ENCODE assay signal across 1 cellular context in the genomic region with DNA sequence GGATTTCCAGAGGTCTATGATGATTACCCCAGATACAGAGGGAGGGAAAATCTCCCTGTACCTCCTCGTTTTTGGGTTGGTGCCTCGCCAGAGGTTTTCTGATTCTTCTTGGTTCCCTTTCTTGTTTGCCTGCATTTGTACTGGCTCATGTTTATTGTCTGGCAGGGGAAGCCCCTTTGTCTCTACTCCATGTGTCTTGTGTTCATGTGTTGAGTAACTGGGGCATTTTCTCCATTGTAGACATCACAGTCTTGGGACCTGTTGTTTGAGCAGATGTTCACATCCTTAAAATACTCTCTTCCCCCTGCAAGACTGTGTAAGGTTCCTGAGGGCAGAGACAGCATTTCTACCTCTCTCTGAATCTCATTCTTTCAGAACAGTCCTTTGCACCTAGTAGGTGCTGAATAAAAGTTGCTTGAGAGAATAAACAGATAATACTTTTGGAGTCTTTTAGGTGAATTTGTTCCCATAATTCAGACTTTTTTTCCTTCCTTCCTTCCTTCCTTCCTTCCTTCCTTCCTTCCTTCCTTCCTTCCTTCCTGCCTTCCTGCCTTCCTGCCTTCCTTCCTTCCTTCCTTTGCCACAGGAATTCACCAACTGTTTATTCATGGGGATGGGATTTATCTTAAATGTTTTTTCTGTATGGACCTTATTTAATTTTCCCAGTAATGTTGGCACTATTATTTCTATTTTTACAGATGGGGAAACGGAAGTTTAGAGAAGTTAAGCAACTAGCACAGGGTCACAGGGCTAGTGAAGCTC.
TF ChIP-seq lines count a peak whose summit lies in the region.

No MANE protein-coding gene starts in this region.

TF ChIP-seq in H1, 55 proteins besides CTCF, POLR2A, EP300 and RAD21:
- no peak for TF ChIP-seq BCL11A (IDR thresholded peaks at IDR 0.05; ENCODE audit: low read depth in 2 of 2, low read length in 2 of 2)
- no peak for TF ChIP-seq SP1 (IDR thresholded peaks at IDR 0.05; ENCODE audit: low read depth, low read length)
- TF ChIP-seq TAF1 (IDR thresholded peaks at IDR 0.05; ENCODE audit: low read depth, low read length): no peak
- no peak for TF ChIP-seq EZH2 (IDR thresholded peaks at IDR 0.05; ENCODE audit: low read depth, low read length, severe bottlenecking)
- TF ChIP-seq SP2 (IDR thresholded peaks at IDR 0.05; ENCODE audit: low read length): no peak
- no peak for TF ChIP-seq POLR2AphosphoS5 (IDR thresholded peaks at IDR 0.05; ENCODE audit: low read depth, low read length)
- no peak for TF ChIP-seq RXRA (IDR thresholded peaks at IDR 0.05; ENCODE audit: insufficient read depth, low read depth, low read length)
TF ChIP-seq in H1: peak in this region for 0.
